8 cellular contexts compared by ENCODE assay signal in genomic region chr11:86592659-86593451, GRCh38.
DNase-seq lines count a peak whose midpoint lies in the region; ATAC-seq and TF ChIP-seq lines count a peak whose summit lies in the region.

No MANE protein-coding gene starts in this region.

- ATAC-seq in GM19043 (IDR thresholded peaks at IDR 0.05; ENCODE audit: low read depth, unreplicated experiment) (peak; percentile 88), HG03139 (IDR thresholded peaks at IDR 0.05; ENCODE audit: unreplicated experiment) (peak; percentile 88)
- ATAC-seq in activated CD4-positive, CD25-positive, alpha-beta regulatory T cell treated with anti-CD3 and anti-CD28 coated beads, Interleukin-2, amount 50 U/mL, for 24 hours: peak; percentile 90 to 91
- peak; percentile 61 to 85 for ATAC-seq in naive thymus-derived CD8-positive, alpha-beta T cell

- no peaks in the 10 kb centered on the region for H3K27me3 ChIP-seq in AG04450 (ENCODE audit: control insufficient read depth, insufficient read depth, low read length)
- no peaks in the 10 kb centered on the region for H3K27me3 ChIP-seq in stomach smooth muscle (ENCODE audit: control insufficient read depth in 1 of 2, insufficient read depth in 2 of 2, low read length in 2 of 2)

- POLR2A ChIA-PET in AG04450 (lab: Yijun Ruan, JAX): no interaction called here
- POLR2A ChIA-PET in naive thymus-derived CD8-positive, alpha-beta T cell (lab: Charles Lee): no interaction called here

- H3K27ac ChIP-seq in AG04450 (ENCODE audit: low read depth, low read length) (peak overlapping the region; percentile 66), stomach smooth muscle (ENCODE audit: low read length) (peak overlapping the region; percentile 49)

- CTCF ChIA-PET in AG04450 (lab: Charles Lee): interaction anchor here (1.5 to 6.3 kb wide), 2 partner anchors 10 to 16 kb away, joined by 3 to 62 read pairs; no protein-coding TSS in a partner anchor

- H3K4me3 Mint-ChIP-seq in naive thymus-derived CD8-positive, alpha-beta T cell: no peak overlapping the region

- no peak for TF ChIP-seq CTCF in AG04450 (IDR thresholded peaks at IDR 0.05; ENCODE audit: low read depth, low read length)

- peaks cover 0 to 13% (median 7%) of the 10 kb centered on the region in 4 donors for H3K4me1 Mint-ChIP-seq in naive thymus-derived CD8-positive, alpha-beta T cell

- H3K27me3 Mint-ChIP-seq in naive thymus-derived CD8-positive, alpha-beta T cell: peaks cover 0 to 3% (median 1%) of the 10 kb centered on the region in 5 donors

- H3K4me3 ChIP-seq in AG04450 (ENCODE audit: low read depth, low read length) (no peak overlapping the region), stomach smooth muscle (ENCODE audit: low read length in 2 of 2) (no peak overlapping the region)

- no peaks in the 10 kb centered on the region for H3K36me3 ChIP-seq in stomach smooth muscle (ENCODE audit: control insufficient read depth in 2 of 2, insufficient read depth in 2 of 2, low read length in 2 of 2)

- no peak overlapping the region for H3K9ac ChIP-seq in stomach smooth muscle (ENCODE audit: low read length in 2 of 2)

- no peaks in the 10 kb centered on the region for H3K36me3 Mint-ChIP-seq in naive thymus-derived CD8-positive, alpha-beta T cell

- H3K4me1 ChIP-seq in stomach smooth muscle (ENCODE audit: control insufficient read depth, insufficient read depth, low read length): peaks cover 35% of the 10 kb centered on the region

- H3K9me3 Mint-ChIP-seq in naive thymus-derived CD8-positive, alpha-beta T cell: peaks cover 0 to 6% (median 0%) of the 10 kb centered on the region in 9 donors

- peak; percentile 38 for DNase-seq in AG04450 (ENCODE audit: low read depth, low spot score)
- DNase-seq in NCI-H2196 (lab: John Stamatoyannopoulos, UW; ENCODE audit: unreplicated experiment): peak; percentile 88
- DNase-seq in dermis microvascular lymphatic vessel endothelial cell (ENCODE audit: low read depth in 2 of 2): peak; percentile 99
- DNase-seq in naive thymus-derived CD8-positive, alpha-beta T cell: peak in 8 of 10 donors; percentile 4 to 83 (median 26)

- H3K27ac Mint-ChIP-seq in naive thymus-derived CD8-positive, alpha-beta T cell: no peak overlapping the region

- H3K9me3 ChIP-seq in AG04450 (ENCODE audit: control insufficient read depth, insufficient read depth, low read length) (peaks cover 1% of the 10 kb centered on the region), stomach smooth muscle (ENCODE audit: control insufficient read depth in 2 of 2, low read length in 2 of 2) (no peaks in the 10 kb centered on the region)

Comparison
In these comparisons a context has a peak if more than half of its experiments do, and no peak if none do; other contexts are left out.
1. DNase-seq: peak in every context shown above with its lines; median percentile 99 in dermis microvascular lymphatic vessel endothelial cell; 88 in NCI-H2196; 38 in AG04450; 26 in naive thymus-derived CD8-positive, alpha-beta T cell.